ENCODE assay signal across 1 cellular context in the genomic region with DNA sequence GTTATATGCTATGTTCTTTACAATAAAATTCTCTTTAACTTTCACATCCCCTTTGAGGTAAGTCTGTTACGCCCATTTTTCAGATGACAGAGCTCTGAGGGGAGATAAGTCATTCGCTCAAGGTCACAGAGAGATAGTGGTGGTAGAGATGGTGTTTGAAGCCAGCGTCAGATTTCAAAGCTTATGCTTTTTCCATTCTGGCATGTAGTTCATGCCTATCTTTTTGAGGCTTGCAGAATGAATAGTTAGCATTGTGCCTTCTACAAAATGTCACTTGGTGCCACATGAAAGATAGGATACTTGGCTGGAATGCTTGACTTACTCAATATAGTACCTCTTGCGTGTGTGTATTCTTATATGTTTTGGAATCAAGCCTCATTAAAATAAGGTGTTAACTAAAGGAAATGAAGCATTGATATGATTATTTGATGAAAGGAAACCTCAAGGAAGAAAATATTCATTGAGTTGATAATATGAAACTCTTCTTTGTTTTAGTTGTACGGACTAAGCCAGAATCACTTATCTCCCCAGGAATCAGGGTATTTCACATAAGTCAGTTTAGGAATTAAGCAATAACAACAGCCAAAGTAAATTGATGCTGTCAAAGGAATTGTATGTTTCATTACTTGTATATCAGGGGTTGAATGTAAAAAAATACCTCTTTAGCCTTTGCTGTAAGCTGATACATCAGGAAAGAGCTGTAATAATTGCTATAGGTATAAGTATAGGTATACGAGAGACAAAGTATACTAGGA.
A peak's percentile ranks its signal among the peaks of the same experiment; 100 is the strongest.
TF ChIP-seq lines count a peak whose summit lies in the region.

No MANE protein-coding gene starts in this region.

TF ChIP-seq in HepG2, 621 proteins besides CTCF, POLR2A, EP300 and RAD21 (continued from another document and continues in another):
- TF ChIP-seq, protein P1, sequence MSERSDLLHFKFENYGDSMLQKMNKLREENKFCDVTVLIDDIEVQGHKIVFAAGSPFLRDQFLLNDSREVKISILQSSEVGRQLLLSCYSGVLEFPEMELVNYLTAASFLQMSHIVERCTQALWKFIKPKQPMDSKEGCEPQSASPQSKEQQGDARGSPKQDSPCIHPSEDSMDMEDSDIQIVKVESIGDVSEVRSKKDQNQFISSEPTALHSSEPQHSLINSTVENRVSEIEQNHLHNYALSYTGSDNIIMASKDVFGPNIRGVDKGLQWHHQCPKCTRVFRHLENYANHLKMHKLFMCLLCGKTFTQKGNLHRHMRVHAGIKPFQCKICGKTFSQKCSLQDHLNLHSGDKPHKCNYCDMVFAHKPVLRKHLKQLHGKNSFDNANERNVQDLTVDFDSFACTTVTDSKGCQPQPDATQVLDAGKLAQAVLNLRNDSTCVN (CRISPR knock-in tag; IDR thresholded peaks at IDR 0.05; ENCODE audit: borderline replicate concordance) = no peak
- TF ChIP-seq, protein P2, sequence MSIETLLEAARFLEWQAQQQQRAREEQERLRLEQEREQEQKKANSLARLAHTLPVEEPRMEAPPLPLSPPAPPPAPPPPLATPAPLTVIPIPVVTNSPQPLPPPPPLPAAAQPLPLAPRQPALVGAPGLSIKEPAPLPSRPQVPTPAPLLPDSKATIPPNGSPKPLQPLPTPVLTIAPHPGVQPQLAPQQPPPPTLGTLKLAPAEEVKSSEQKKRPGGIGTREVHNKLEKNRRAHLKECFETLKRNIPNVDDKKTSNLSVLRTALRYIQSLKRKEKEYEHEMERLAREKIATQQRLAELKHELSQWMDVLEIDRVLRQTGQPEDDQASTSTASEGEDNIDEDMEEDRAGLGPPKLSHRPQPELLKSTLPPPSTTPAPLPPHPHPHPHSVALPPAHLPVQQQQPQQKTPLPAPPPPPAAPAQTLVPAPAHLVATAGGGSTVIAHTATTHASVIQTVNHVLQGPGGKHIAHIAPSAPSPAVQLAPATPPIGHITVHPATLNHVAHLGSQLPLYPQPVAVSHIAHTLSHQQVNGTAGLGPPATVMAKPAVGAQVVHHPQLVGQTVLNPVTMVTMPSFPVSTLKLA (IDR thresholded peaks at IDR 0.05) = no peak
- no peak for TF ChIP-seq ZNF839 (CRISPR knock-in tag; IDR thresholded peaks at IDR 0.05; ENCODE audit: borderline replicate concordance)
- no peak for TF ChIP-seq ZNF441 (CRISPR knock-in tag; IDR thresholded peaks at IDR 0.05; ENCODE audit: borderline replicate concordance)
- no peak for TF ChIP-seq TAF1 (CRISPR knock-in tag; IDR thresholded peaks at IDR 0.05)
- peak; percentile 95 for TF ChIP-seq HMG20A (CRISPR knock-in tag; IDR thresholded peaks at IDR 0.05; ENCODE audit: borderline replicate concordance)
- TF ChIP-seq, protein P3, sequence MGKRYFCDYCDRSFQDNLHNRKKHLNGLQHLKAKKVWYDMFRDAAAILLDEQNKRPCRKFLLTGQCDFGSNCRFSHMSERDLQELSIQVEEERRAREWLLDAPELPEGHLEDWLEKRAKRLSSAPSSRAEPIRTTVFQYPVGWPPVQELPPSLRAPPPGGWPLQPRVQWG (CRISPR knock-in tag; IDR thresholded peaks at IDR 0.05; ENCODE audit: borderline replicate concordance, low read depth) = no peak
- TF ChIP-seq, protein P4, sequence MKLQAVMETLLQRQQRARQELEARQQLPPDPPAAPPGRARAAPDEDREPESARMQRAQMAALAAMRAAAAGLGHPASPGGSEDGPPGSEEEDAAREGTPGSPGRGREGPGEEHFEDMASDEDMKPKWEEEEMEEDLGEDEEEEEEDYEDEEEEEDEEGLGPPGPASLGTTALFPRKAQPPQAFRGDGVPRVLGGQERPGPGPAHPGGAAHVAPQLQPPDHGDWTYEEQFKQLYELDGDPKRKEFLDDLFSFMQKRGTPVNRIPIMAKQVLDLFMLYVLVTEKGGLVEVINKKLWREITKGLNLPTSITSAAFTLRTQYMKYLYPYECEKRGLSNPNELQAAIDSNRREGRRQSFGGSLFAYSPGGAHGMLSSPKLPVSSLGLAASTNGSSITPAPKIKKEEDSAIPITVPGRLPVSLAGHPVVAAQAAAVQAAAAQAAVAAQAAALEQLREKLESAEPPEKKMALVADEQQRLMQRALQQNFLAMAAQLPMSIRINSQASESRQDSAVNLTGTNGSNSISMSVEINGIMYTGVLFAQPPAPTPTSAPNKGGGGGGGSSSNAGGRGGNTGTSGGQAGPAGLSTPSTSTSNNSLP (IDR thresholded peaks at IDR 0.05; ENCODE audit: low read depth, low read length) = peak; percentile 63; the same call in 1 of the 2 replicates
- TF ChIP-seq, protein P5, sequence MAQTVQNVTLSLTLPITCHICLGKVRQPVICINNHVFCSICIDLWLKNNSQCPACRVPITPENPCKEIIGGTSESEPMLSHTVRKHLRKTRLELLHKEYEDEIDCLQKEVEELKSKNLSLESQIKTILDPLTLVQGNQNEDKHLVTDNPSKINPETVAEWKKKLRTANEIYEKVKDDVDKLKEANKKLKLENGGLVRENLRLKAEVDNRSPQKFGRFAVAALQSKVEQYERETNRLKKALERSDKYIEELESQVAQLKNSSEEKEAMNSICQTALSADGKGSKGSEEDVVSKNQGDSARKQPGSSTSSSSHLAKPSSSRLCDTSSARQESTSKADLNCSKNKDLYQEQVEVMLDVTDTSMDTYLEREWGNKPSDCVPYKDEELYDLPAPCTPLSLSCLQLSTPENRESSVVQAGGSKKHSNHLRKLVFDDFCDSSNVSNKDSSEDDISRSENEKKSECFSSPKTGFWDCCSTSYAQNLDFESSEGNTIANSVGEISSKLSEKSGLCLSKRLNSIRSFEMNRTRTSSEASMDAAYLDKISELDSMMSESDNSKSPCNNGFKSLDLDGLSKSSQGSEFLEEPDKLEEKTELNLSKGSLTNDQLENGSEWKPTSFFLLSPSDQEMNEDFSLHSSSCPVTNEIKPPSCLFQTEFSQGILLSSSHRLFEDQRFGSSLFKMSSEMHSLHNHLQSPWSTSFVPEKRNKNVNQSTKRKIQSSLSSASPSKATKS (CRISPR knock-in tag; IDR thresholded peaks at IDR 0.05) = no peak
- TF ChIP-seq ZNF747 (CRISPR knock-in tag; IDR thresholded peaks at IDR 0.05; ENCODE audit: borderline replicate concordance) = no peak
- 0 out of 2 replicates have a peak, but pooled peaks have one; percentile 18 for TF ChIP-seq HOXA5 (CRISPR knock-in tag; IDR thresholded peaks at IDR 0.05)
- TF ChIP-seq ZNF468 (CRISPR knock-in tag; IDR thresholded peaks at IDR 0.05) = no peak
- peak; percentile 89 for TF ChIP-seq TGIF2 (CRISPR knock-in tag; IDR thresholded peaks at IDR 0.05)
- TF ChIP-seq NFYB (CRISPR knock-in tag; IDR thresholded peaks at IDR 0.05) = no peak
- peak; percentile 83; the same call in 1 of the 2 replicates for TF ChIP-seq KDM4B (CRISPR knock-in tag; IDR thresholded peaks at IDR 0.05)
- TF ChIP-seq, protein P6, sequence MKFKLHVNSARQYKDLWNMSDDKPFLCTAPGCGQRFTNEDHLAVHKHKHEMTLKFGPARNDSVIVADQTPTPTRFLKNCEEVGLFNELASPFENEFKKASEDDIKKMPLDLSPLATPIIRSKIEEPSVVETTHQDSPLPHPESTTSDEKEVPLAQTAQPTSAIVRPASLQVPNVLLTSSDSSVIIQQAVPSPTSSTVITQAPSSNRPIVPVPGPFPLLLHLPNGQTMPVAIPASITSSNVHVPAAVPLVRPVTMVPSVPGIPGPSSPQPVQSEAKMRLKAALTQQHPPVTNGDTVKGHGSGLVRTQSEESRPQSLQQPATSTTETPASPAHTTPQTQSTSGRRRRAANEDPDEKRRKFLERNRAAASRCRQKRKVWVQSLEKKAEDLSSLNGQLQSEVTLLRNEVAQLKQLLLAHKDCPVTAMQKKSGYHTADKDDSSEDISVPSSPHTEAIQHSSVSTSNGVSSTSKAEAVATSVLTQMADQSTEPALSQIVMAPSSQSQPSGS (CRISPR knock-in tag; IDR thresholded peaks at IDR 0.05) = peak; percentile 81
- TF ChIP-seq GATA4 (IDR thresholded peaks at IDR 0.05; ENCODE audit: borderline replicate concordance, low read depth) = peak; percentile 89
- no peak for TF ChIP-seq GATAD1 (CRISPR knock-in tag; IDR thresholded peaks at IDR 0.05)
- peak; percentile 100 for TF ChIP-seq SIX4 (CRISPR knock-in tag; IDR thresholded peaks at IDR 0.05)
- TF ChIP-seq RFX3 (CRISPR knock-in tag; IDR thresholded peaks at IDR 0.05) = no peak
- TF ChIP-seq FOXM1 (CRISPR knock-in tag; IDR thresholded peaks at IDR 0.05) = no peak
- TF ChIP-seq, protein P7, sequence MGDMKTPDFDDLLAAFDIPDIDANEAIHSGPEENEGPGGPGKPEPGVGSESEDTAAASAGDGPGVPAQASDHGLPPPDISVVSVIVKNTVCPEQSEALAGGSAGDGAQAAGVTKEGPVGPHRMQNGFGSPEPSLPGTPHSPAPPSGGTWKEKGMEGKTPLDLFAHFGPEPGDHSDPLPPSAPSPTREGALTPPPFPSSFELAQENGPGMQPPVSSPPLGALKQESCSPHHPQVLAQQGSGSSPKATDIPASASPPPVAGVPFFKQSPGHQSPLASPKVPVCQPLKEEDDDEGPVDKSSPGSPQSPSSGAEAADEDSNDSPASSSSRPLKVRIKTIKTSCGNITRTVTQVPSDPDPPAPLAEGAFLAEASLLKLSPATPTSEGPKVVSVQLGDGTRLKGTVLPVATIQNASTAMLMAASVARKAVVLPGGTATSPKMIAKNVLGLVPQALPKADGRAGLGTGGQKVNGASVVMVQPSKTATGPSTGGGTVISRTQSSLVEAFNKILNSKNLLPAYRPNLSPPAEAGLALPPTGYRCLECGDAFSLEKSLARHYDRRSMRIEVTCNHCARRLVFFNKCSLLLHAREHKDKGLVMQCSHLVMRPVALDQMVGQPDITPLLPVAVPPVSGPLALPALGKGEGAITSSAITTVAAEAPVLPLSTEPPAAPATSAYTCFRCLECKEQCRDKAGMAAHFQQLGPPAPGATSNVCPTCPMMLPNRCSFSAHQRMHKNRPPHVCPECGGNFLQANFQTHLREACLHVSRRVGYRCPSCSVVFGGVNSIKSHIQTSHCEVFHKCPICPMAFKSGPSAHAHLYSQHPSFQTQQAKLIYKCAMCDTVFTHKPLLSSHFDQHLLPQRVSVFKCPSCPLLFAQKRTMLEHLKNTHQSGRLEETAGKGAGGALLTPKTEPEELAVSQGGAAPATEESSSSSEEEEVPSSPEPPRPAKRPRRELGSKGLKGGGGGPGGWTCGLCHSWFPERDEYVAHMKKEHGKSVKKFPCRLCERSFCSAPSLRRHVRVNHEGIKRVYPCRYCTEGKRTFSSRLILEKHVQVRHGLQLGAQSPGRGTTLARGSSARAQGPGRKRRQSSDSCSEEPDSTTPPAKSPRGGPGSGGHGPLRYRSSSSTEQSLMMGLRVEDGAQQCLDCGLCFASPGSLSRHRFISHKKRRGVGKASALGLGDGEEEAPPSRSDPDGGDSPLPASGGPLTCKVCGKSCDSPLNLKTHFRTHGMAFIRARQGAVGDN (CRISPR knock-in tag; IDR thresholded peaks at IDR 0.05) = no peak
- TF ChIP-seq ZNF777 (CRISPR knock-in tag; IDR thresholded peaks at IDR 0.05) = no peak
- no peak for TF ChIP-seq HOXA7 (CRISPR knock-in tag; IDR thresholded peaks at IDR 0.05)
- TF ChIP-seq ZNF564 (CRISPR knock-in tag; IDR thresholded peaks at IDR 0.05) = no peak
- TF ChIP-seq, protein P8, sequence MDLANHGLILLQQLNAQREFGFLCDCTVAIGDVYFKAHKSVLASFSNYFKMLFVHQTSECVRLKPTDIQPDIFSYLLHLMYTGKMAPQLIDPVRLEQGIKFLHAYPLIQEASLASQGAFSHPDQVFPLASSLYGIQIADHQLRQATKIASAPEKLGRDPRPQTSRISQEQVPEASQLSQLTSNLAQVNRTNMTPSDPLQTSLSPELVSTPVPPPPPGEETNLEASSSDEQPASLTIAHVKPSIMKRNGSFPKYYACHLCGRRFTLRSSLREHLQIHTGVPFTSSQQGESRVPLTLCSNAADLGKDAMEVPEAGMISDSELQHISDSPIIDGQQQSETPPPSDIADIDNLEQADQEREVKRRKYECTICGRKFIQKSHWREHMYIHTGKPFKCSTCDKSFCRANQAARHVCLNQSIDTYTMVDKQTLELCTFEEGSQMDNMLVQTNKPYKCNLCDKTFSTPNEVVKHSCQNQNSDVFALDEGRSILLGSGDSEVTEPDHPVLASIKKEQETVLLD (CRISPR knock-in tag; IDR thresholded peaks at IDR 0.05; ENCODE audit: low read depth) = no peak
- TF ChIP-seq, protein P9, sequence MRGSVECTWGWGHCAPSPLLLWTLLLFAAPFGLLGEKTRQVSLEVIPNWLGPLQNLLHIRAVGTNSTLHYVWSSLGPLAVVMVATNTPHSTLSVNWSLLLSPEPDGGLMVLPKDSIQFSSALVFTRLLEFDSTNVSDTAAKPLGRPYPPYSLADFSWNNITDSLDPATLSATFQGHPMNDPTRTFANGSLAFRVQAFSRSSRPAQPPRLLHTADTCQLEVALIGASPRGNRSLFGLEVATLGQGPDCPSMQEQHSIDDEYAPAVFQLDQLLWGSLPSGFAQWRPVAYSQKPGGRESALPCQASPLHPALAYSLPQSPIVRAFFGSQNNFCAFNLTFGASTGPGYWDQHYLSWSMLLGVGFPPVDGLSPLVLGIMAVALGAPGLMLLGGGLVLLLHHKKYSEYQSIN (CRISPR knock-in tag; IDR thresholded peaks at IDR 0.05; ENCODE audit: borderline replicate concordance) = no peak
- peak; percentile 78; the same call in 1 of the 2 replicates for TF ChIP-seq IRF2 (CRISPR knock-in tag; IDR thresholded peaks at IDR 0.05)
- no peak for TF ChIP-seq SAFB2 (CRISPR knock-in tag; IDR thresholded peaks at IDR 0.05; ENCODE audit: borderline replicate concordance, low read depth)
- TF ChIP-seq HDAC2 (CRISPR knock-in tag; IDR thresholded peaks at IDR 0.05) = peak; percentile 88
- TF ChIP-seq NFIB (CRISPR knock-in tag; IDR thresholded peaks at IDR 0.05; ENCODE audit: borderline replicate concordance) = no peak
- TF ChIP-seq SRSF9 (IDR thresholded peaks at IDR 0.05; ENCODE audit: borderline replicate concordance, insufficient read depth, low read depth, low read length, poor library complexity, severe bottlenecking) = no peak
- TF ChIP-seq ELF4 (CRISPR knock-in tag; IDR thresholded peaks at IDR 0.05; ENCODE audit: borderline replicate concordance) = no peak
- no peak for TF ChIP-seq ZNF768 (CRISPR knock-in tag; IDR thresholded peaks at IDR 0.05)
- no peak for TF ChIP-seq TOE1 (CRISPR knock-in tag; IDR thresholded peaks at IDR 0.05)
- no peak for TF ChIP-seq NFE2L1 (CRISPR knock-in tag; IDR thresholded peaks at IDR 0.05; ENCODE audit: borderline replicate concordance)
- TF ChIP-seq CEBPB (IDR thresholded peaks at IDR 0.05; ENCODE audit: borderline replicate concordance, low read depth, low read length) = peak; percentile 53; the same call in 1 of the 2 replicates
- TF ChIP-seq SSRP1 (CRISPR knock-in tag; IDR thresholded peaks at IDR 0.05) = no peak
- TF ChIP-seq ZMYM2 (CRISPR knock-in tag; IDR thresholded peaks at IDR 0.05) = peak; percentile 96
